In the genomic region with DNA sequence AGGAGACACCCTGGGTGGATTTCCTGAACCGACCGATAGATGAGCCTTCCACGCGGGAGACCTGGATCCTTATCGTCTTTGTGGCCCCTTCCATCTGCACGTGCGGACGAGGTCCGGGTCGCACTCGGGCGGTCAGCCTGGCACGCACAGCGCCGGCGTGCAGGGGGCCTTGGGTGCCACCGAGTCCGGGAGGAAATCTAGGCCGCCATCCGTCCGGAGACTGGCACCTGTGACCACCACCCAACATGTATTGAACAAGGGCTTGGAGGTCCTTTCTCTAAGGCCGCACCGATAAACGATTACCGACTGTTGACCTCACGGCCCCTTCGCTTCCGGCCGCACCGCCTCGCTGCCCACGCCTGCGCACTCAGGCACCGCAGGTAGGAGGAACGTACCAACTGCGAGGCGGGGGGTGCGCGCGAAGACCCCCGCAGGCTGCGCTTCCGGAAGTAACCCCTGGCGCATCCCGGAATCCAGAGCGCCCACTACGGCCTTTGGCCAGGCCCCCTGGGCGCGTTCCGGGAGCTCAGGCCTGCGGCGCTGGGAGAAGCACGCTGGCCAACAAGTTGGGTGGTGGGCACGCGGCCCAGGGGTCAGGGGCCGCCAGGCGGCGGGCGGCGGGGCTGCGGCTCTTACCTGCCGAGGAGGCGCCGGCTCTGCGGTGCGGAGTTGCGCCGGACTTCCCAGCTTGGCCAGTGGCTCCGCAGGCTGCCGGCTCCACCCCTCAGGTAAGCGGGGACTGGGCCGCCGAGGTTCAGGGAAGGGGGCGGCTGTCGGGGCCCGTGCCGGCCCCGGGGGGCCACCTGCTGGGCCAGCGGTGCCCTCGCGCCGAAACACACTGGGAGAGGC, we compare ENCODE assay signal across 8 cellular contexts. TPM values are rescaled to one million over a fixed set of nuclear protein-coding genes. Genes with fewer than 3 reads are reported as not detected.
DNase-seq lines count a peak whose midpoint lies in the region; ATAC-seq, FAIRE-seq and TF ChIP-seq lines count a peak whose summit lies in the region.

A gene (minus strand): TSS at position 713 of the 849 bp plus-strand sequence. CDS start 28,249 bp downstream, outside the sequence.
A gene with protein sequence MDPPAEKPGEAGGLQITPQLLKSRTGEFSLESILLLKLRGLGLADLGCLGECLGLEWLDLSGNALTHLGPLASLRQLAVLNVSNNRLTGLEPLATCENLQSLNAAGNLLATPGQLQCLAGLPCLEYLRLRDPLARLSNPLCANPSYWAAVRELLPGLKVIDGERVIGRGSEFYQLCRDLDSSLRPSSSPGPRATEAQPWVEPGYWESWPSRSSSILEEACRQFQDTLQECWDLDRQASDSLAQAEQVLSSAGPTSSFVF (plus strand): TSS at position 523 of the 849 bp plus-strand sequence. CDS start 13,507 bp downstream, outside the sequence.

- in situ Hi-C loops in GM12878 (cut with MboI), result no loop called here

- peak; percentile 82 for ATAC-seq in GM12878

- TF ChIP-seq RAD21 in GM12878 (IDR thresholded peaks at IDR 0.05; ENCODE audit: insufficient read depth, low read depth, low read length), result peak; percentile 15; the same call in 1 of the 2 replicates

- CTCF ChIA-PET in HEK293 (lab: Yijun Ruan, JAX) (interaction anchor here (0.5 to 0.7 kb wide), 3 partner anchors 43 to 575 kb away, joined by 3 to 4 read pairs (median 3); no protein-coding TSS in a partner anchor), GM12878 (lab: Yijun Ruan, JAX) (interaction anchor here (0.6 to 1.7 kb wide), 3 partner anchors 32 to 101 kb away, joined by 3 to 4 read pairs (median 3); no protein-coding TSS in a partner anchor)

- peak; percentile 92 for TF ChIP-seq POLR2A in GM12878 (IDR thresholded peaks at IDR 0.05; ENCODE audit: low read depth, low read length)

- DNase-seq in GM06990 (ENCODE audit: extremely low read depth, insufficient read length) (peak; percentile 90), NCI-H1105 (lab: John Stamatoyannopoulos, UW) (peak; percentile 78), GM12878 (ENCODE audit: low read depth, low spot score) (no peak), keratinocyte (ENCODE audit: low read depth, low spot score) (no peak), H4 (ENCODE audit: low spot score) (no peak)
- DNase-seq in stimulated activated CD4-positive, alpha-beta T cell treated with anti-CD3 and anti-CD28 coated beads, Interleukin-2, amount 100 ng/mL, for 4 hours (ENCODE audit: low read depth), result peak; percentile 46

- H4K20me1 ChIP-seq in GM12878 (ENCODE audit: control insufficient read depth, insufficient read depth) (no peaks in the 10 kb centered on the region), keratinocyte (ENCODE audit: control insufficient read depth, extremely low read depth, insufficient read depth, low read length) (no peaks in the 10 kb centered on the region)

- H3K27me3 ChIP-seq in GM06990 (replicated peaks; ENCODE audit: control insufficient read depth, insufficient read depth, low read length), result no peaks in the 10 kb centered on the region
- H3K27me3 ChIP-seq in GM12878 (replicated peaks in 1 of 2; ENCODE audit: control insufficient read depth in 2 of 2, insufficient read depth in 2 of 2, low read length in 1 of 2), result no peaks in the 10 kb centered on the region
- no peaks in the 10 kb centered on the region for H3K27me3 ChIP-seq in keratinocyte (ENCODE audit: control insufficient read depth, extremely low read depth, insufficient read depth, low read length)

- WGBS in GM12878 (ENCODE audit: insufficient coverage, insufficient replicate concordance, low lambda C conversion rate, missing lambda C conversion rate), result under 1% methylated on average over 82 of the region's 82 CpGs

- SMC1A ChIA-PET in GM12878 (lab: Charles Lee; ENCODE audit: uncharacterized antibody, unreplicated experiment), result interaction anchor here (1.0 to 3.4 kb wide), 5 partner anchors 10 to 115 kb away, joined by 3 to 9 read pairs (median 6); no protein-coding TSS in a partner anchor

- no peaks in the 10 kb centered on the region for H3K9me1 ChIP-seq in keratinocyte (ENCODE audit: control insufficient read depth, extremely low read depth, insufficient read depth, low read length)

- H3K9me3 ChIP-seq in HEK293 (ENCODE audit: control insufficient read depth, insufficient read depth, low read depth, low read length) (no peaks in the 10 kb centered on the region), GM12878 (replicated peaks; ENCODE audit: control insufficient read depth, insufficient read depth, low read length) (no peaks in the 10 kb centered on the region), keratinocyte (ENCODE audit: control insufficient read depth, low read depth, low read length) (no peaks in the 10 kb centered on the region)

- BruUV-seq in GM12878 (replicated peaks; lab: Mats Ljungman, UMichigan), result TSS peak; percentile 87

- H3K9me3 Mint-ChIP-seq in T-helper 1 cell treated with Interleukin-12 subunit alpha and Interleukin-12 subunit beta and Interleukin-4 antibody, amounts not matched to agents 30 μg/mL and 1 μg/mL, for 36 hours, result no peaks in the 10 kb centered on the region

- H3K36me3 Mint-ChIP-seq in T-helper 1 cell treated with Interleukin-12 subunit alpha and Interleukin-12 subunit beta and Interleukin-4 antibody, amounts not matched to agents 30 μg/mL and 1 μg/mL, for 36 hours (ENCODE audit: low read depth), result peaks cover 45% of the 10 kb centered on the region

- no peaks in the 10 kb centered on the region for H3K27me3 Mint-ChIP-seq in T-helper 1 cell treated with Interleukin-12 subunit alpha and Interleukin-12 subunit beta and Interleukin-4 antibody, amounts not matched to agents 30 μg/mL and 1 μg/mL, for 36 hours (ENCODE audit: low read depth)

- FAIRE-seq in GM12878 (lab: Jason Lieb, UNC) (peak; percentile 77), keratinocyte (lab: Jason Lieb, UNC) (no peak)

- H3K79me2 ChIP-seq in GM12878 (ENCODE audit: control insufficient read depth, insufficient read depth, low read length) (peaks cover 36% of the 10 kb centered on the region), keratinocyte (ENCODE audit: control insufficient read depth, insufficient read depth, low read length) (no peaks in the 10 kb centered on the region)

- TF ChIP-seq CTCF in GM06990 (IDR thresholded peaks at IDR 0.05; ENCODE audit: insufficient read depth, low read length, poor library complexity, severe bottlenecking), result peak; percentile 6
- peak; percentile 59 for TF ChIP-seq CTCF in HEK293 (tag by site-specific recombination; IDR thresholded peaks at IDR 0.05)
- peak; percentile 19 to 43 (median 26); a peak in 3 of 6 replicates for TF ChIP-seq CTCF in GM12878 (IDR thresholded peaks at IDR 0.05 in 2 of 3, conservative IDR thresholded peaks at IDR 0.05 in 1 of 3; ENCODE audit: control insufficient read depth in 2 of 3, extremely low read depth in 1 of 3, insufficient read depth in 1 of 3, low read depth in 3 of 3, low read length in 3 of 3)
- TF ChIP-seq CTCF in keratinocyte (optimal IDR thresholded peaks at IDR 0.05 in 1 of 3, IDR thresholded peaks at IDR 0.05 in 1 of 3, conservative IDR thresholded peaks at IDR 0.05 in 1 of 3; ENCODE audit: extremely low read depth in 1 of 3, insufficient read depth in 2 of 3, low read length in 3 of 3), result no peak

- POLR2A ChIA-PET in HEK293 (lab: Yijun Ruan, JAX) (interaction anchor here (0.6 to 1.2 kb wide), 4 partner anchors 11 to 841 kb away, joined by 3 to 5 read pairs (median 3); a partner anchor contains a TSS), GM12878 (lab: Charles Lee) (interaction anchor here (0.5 to 2.5 kb wide), 5 partner anchors 35 to 110 kb away, joined by 3 to 8 read pairs (median 3); no protein-coding TSS in a partner anchor)

- H3K4me1 Mint-ChIP-seq in T-helper 1 cell treated with Interleukin-12 subunit alpha and Interleukin-12 subunit beta and Interleukin-4 antibody, amounts not matched to agents 30 μg/mL and 1 μg/mL, for 36 hours (ENCODE audit: low read depth), result peaks cover 45% of the 10 kb centered on the region

- no peaks in the 10 kb centered on the region for H3K4me1 ChIP-seq in HEK293 (ENCODE audit: control insufficient read depth, insufficient read depth, low read length)
- H3K4me1 ChIP-seq in GM12878 (ENCODE audit: control insufficient read depth, insufficient read depth, low read length), result peaks cover 13% of the 10 kb centered on the region; the same call in 1 of the 2 replicates
- peaks cover 22% of the 10 kb centered on the region for H3K4me1 ChIP-seq in keratinocyte (ENCODE audit: control insufficient read depth, extremely low read depth, insufficient read depth, low read length)

- H3K27ac Mint-ChIP-seq in T-helper 1 cell treated with Interleukin-12 subunit alpha and Interleukin-12 subunit beta and Interleukin-4 antibody, amounts not matched to agents 30 μg/mL and 1 μg/mL, for 36 hours, result peak within 1 kb of the TSS; percentile 100

- H3K4me3 ChIP-seq in GM06990 (replicated peaks; ENCODE audit: low read depth, low read length), result peak within 1 kb of the TSS; percentile 79
- peak within 1 kb of the TSS; percentile 80 for H3K4me3 ChIP-seq in HEK293 (ENCODE audit: low read depth, low read length)
- H3K4me3 ChIP-seq in GM12878, result peak within 1 kb of the TSS; percentile 78
- H3K4me3 ChIP-seq in keratinocyte (ENCODE audit: control insufficient read depth in 2 of 3, extremely low read depth in 1 of 3, insufficient read depth in 2 of 3, low read depth in 1 of 3, low read length in 3 of 3), result peak within 1 kb of the TSS; percentile 58 to 74 (median 62)

- H2AFZ ChIP-seq in GM12878 (ENCODE audit: control insufficient read depth, low read depth, low read length) (peak within 1 kb of the TSS; percentile 92), keratinocyte (ENCODE audit: control insufficient read depth, low read length) (peak within 1 kb of the TSS; percentile 95)

- H3K9ac ChIP-seq in GM12878 (ENCODE audit: control insufficient read depth, insufficient read depth, low read length), result peak within 1 kb of the TSS; percentile 99
- H3K9ac ChIP-seq in keratinocyte (ENCODE audit: control insufficient read depth, extremely low read depth, insufficient read depth, low read length), result peak within 1 kb of the TSS; percentile 79

- RAD21 ChIA-PET in GM12878 (lab: Charles Lee; ENCODE audit: unreplicated experiment), result interaction anchor here (1.3 to 1.7 kb wide), 3 partner anchors 55 to 84 kb away, joined by 4 read pairs; a partner anchor contains a TSS

- H3K27ac ChIP-seq in HEK293 (ENCODE audit: extremely low read depth, low read depth, low read length), result peak within 1 kb of the TSS; percentile 50; the same call in 1 of the 2 replicates
- peak within 1 kb of the TSS; percentile 99 for H3K27ac ChIP-seq in GM12878 (ENCODE audit: control insufficient read depth, insufficient read depth)
- peak within 1 kb of the TSS; percentile 55 for H3K27ac ChIP-seq in keratinocyte (ENCODE audit: control insufficient read depth, insufficient read depth, low read length)

- H3K36me3 ChIP-seq in GM06990 (ENCODE audit: control insufficient read depth, insufficient read depth, low read length), result peaks cover 10% of the 10 kb centered on the region
- peaks cover 8 to 38% of the 10 kb centered on the region in 2 experiments for H3K36me3 ChIP-seq in HEK293 (ENCODE audit: control insufficient read depth in 2 of 2, insufficient read depth in 1 of 2, low read length in 2 of 2)
- H3K36me3 ChIP-seq in GM12878 (ENCODE audit: control insufficient read depth in 2 of 2, insufficient read depth in 2 of 2, low read length in 1 of 2), result peaks cover 2 to 7% of the 10 kb centered on the region in 2 experiments; a peak in 3 of 4 replicates
- no peaks in the 10 kb centered on the region for H3K36me3 ChIP-seq in keratinocyte (ENCODE audit: control insufficient read depth in 2 of 2, extremely low read depth in 1 of 2, insufficient read depth in 2 of 2, low read length in 2 of 2)

- dilution Hi-C loops in keratinocyte (cut with MboI; ENCODE audit: extremely low pct_ligation_motif_present, low sequenced_read_pairs), result no loop called here

- H3K4me2 ChIP-seq in GM12878 (ENCODE audit: control insufficient read depth, insufficient read depth), result peak within 1 kb of the TSS; percentile 100
- peak within 1 kb of the TSS; percentile 87 for H3K4me2 ChIP-seq in keratinocyte (ENCODE audit: control insufficient read depth, extremely low read depth, insufficient read depth, low read depth, low read length)

- H3K4me3 Mint-ChIP-seq in T-helper 1 cell treated with Interleukin-12 subunit alpha and Interleukin-12 subunit beta and Interleukin-4 antibody, amounts not matched to agents 30 μg/mL and 1 μg/mL, for 36 hours, result peak within 1 kb of the TSS; percentile 99

- no peak for TF ChIP-seq EP300 in GM12878 (IDR thresholded peaks at IDR 0.05; ENCODE audit: borderline replicate concordance in 1 of 2, control insufficient read depth in 1 of 2, low read depth in 2 of 2, low read length in 2 of 2)

- intact Hi-C loops in GM12878 (cut with micrococcal nuclease; ENCODE audit: unreplicated experiment), result loop anchor here (2.0 to 5.0 kb wide), 2 partner anchors 34 to 46 kb away; a partner anchor contains a TSS

RNA-seq across cellular contexts. Expression of the first gene that starts in this region (rescaled TPM):
- 55.8 and 61.6 TPM in 2 replicates for total RNA-seq in GM12878 (2013; cell fraction: nucleolus; rRNA removed)
- 8.6 and 8.9 TPM in 2 replicates for total RNA-seq in GM12878 (2014; rRNA removed)
- total RNA-seq in GM12878 (2014; rRNA removed; fragmentation: Illumina TruSeq; extraction: Trizol), result 6.1 and 6.3 TPM in 2 replicates
- total RNA-seq in GM12878 (2021), result 3.5 and 6.5 TPM in 2 replicates
- 2.2 TPM for polyA plus RNA-seq in GM12878 (2011; ENCODE audit: low read depth)
- polyA plus RNA-seq in GM12878 (2011; rRNA removed), result 7.4 and 8.6 TPM in 2 replicates
- 3.3 and 4.1 TPM in 2 replicates for polyA plus RNA-seq in GM12878 (2011; cell fraction: cytosol; rRNA removed)
- 11.1 and 14.7 TPM in 2 replicates for polyA plus RNA-seq in GM12878 (2011; cell fraction: nucleus; rRNA removed)
- polyA plus RNA-seq in GM12878 (2012), result 1.7 and 2.2 TPM in 2 replicates
- polyA plus RNA-seq in GM12878 (2014; fragmentation: Illumina TruSeq; extraction: Trizol), result 3.3 and 3.4 TPM in 2 replicates
- polyA plus RNA-seq in GM12878 (2014; fragmentation: Nextera tagmentation; extraction: Ambion mirVana), result 1 to 10 TPM; 2.0 to 2.7 TPM
- polyA plus RNA-seq in GM12878 (2014; rRNA removed), result 5.3 and 5.6 TPM in 2 replicates
- polyA plus RNA-seq in GM12878 (2016; fragmentation: Nextera tagmentation; extraction: Ambion mirVana), result 10 to 100 TPM in 1 of 2 experiments, 1 to 10 TPM in 1; 6.6 to 10.2 TPM
- polyA minus RNA-seq in GM12878 (2011; rRNA and poly(A)+ RNA removed), result 21.7 and 27.0 TPM in 2 replicates
- polyA minus RNA-seq in GM12878 (2011; cell fraction: cytosol; rRNA and poly(A)+ RNA removed), result 8.3 and 8.6 TPM in 2 replicates
- 69.0 and 127 TPM in 2 replicates for polyA minus RNA-seq in GM12878 (2011; cell fraction: nucleus; rRNA and poly(A)+ RNA removed)
- polyA plus RNA-seq in keratinocyte, result 1.3 to 2.3 TPM (median 1.7 TPM) in 3 replicates
- 0.37 TPM for polyA plus RNA-seq in keratinocyte (2011; ENCODE audit: low read depth)
- polyA plus RNA-seq in keratinocyte (2011; cell fraction: cytosol; rRNA removed), result 0.70 and 1.3 TPM in 2 replicates
- polyA plus RNA-seq in keratinocyte (2011; cell fraction: nucleus; rRNA removed), result 3.7 and 4.7 TPM in 2 replicates
- 1.00 and 1.1 TPM in 2 replicates for polyA plus RNA-seq in keratinocyte (2012; ENCODE audit: low replicate concordance)
- 0.49 to 4.2 TPM (median 3.8 TPM) in 3 replicates for polyA minus RNA-seq in keratinocyte
- polyA minus RNA-seq in keratinocyte (2011; cell fraction: cytosol; rRNA and poly(A)+ RNA removed), result 4.2 TPM
- polyA minus RNA-seq in keratinocyte (2011; cell fraction: nucleus; rRNA and poly(A)+ RNA removed), result 6.4 and 12.9 TPM in 2 replicates
- total RNA-seq in H4 (2014; rRNA removed; shearing (Covaris generic)), result 0.23 TPM in 1 of 2 replicates, not detected in the other

RNA-seq across cellular contexts. Expression of the second gene that starts in this region (rescaled TPM):
- 16.2 and 18.9 TPM in 2 replicates for total RNA-seq in GM12878 (2013; cell fraction: nucleolus; rRNA removed)
- total RNA-seq in GM12878 (2014; rRNA removed) (26.9 and 32.6 TPM in 2 replicates), GM12878 (2014; rRNA removed; fragmentation: Illumina TruSeq; extraction: Trizol) (6.9 and 9.2 TPM in 2 replicates), GM12878 (2021) (28.9 and 31.1 TPM in 2 replicates)
- polyA plus RNA-seq in GM12878 (2011; ENCODE audit: low read depth), result 6.5 TPM
- polyA plus RNA-seq in GM12878 (2011; rRNA removed) (9.6 and 16.3 TPM in 2 replicates), GM12878 (2014; fragmentation: Illumina TruSeq; extraction: Trizol) (3.6 and 5.9 TPM in 2 replicates), GM12878 (2014; fragmentation: Nextera tagmentation; extraction: Ambion mirVana) (1 to 10 TPM; 1.4 to 2.5 TPM), GM12878 (2014; rRNA removed) (27.3 and 32.4 TPM in 2 replicates), GM12878 (2016; fragmentation: Nextera tagmentation; extraction: Ambion mirVana) (10 to 100 TPM; 44.9 to 54.2 TPM), keratinocyte (1.0 to 2.5 TPM (median 1.7 TPM) in 3 replicates)
- polyA plus RNA-seq in GM12878 (2011; cell fraction: cytosol; rRNA removed), result 34.0 and 39.8 TPM in 2 replicates
- 16.1 and 23.6 TPM in 2 replicates for polyA plus RNA-seq in GM12878 (2011; cell fraction: nucleus; rRNA removed)
- 14.1 and 17.4 TPM in 2 replicates for polyA plus RNA-seq in GM12878 (2012)
- polyA minus RNA-seq in GM12878 (2011; rRNA and poly(A)+ RNA removed), result 19.7 and 23.8 TPM in 2 replicates
- polyA minus RNA-seq in GM12878 (2011; cell fraction: cytosol; rRNA and poly(A)+ RNA removed), result 18.7 and 22.9 TPM in 2 replicates
- polyA minus RNA-seq in GM12878 (2011; cell fraction: nucleus; rRNA and poly(A)+ RNA removed), result 5.9 and 13.7 TPM in 2 replicates
- polyA plus RNA-seq in keratinocyte (2011; ENCODE audit: low read depth), result 0.72 TPM
- 1.4 and 4.1 TPM in 2 replicates for polyA plus RNA-seq in keratinocyte (2011; cell fraction: cytosol; rRNA removed)
- polyA plus RNA-seq in keratinocyte (2011; cell fraction: nucleus; rRNA removed), result 1.8 and 2.8 TPM in 2 replicates
- polyA plus RNA-seq in keratinocyte (2012; ENCODE audit: low replicate concordance), result 1.7 and 3.2 TPM in 2 replicates
- 1.3 to 3.4 TPM (median 1.7 TPM) in 3 replicates for polyA minus RNA-seq in keratinocyte
- 10.9 TPM for polyA minus RNA-seq in keratinocyte (2011; cell fraction: cytosol; rRNA and poly(A)+ RNA removed)
- polyA minus RNA-seq in keratinocyte (2011; cell fraction: nucleus; rRNA and poly(A)+ RNA removed), result 3.7 TPM in 2 replicates
- not detected in 2 replicates for total RNA-seq in H4 (2014; rRNA removed; shearing (Covaris generic))

Comparison
In these comparisons a context has a peak if more than half of its experiments do, and no peak if none do; other contexts are left out.
1. DNase-seq: peak in GM06990 (single experiment), NCI-H1105 (single experiment) and stimulated activated CD4-positive, alpha-beta T cell treated with anti-CD3 and anti-CD28 coated beads, Interleukin-2, amount 100 ng/mL, for 4 hours (single experiment); none in GM12878 (single experiment), keratinocyte (single experiment) and H4 (single experiment).
2. CTCF ChIP-seq: peak in GM06990 (single experiment), HEK293 (single experiment) and GM12878 (3 of 3); none in keratinocyte (0 of 3).
3. Peak in every context shown above with its lines, with median percentiles within 50 percentile points of each other: H3K4me3 ChIP-seq and H3K27ac ChIP-seq.